In genomic region chr4:13990596-13991589, GRCh38 we compare ENCODE assay signal across 16 cellular contexts.
A peak's percentile ranks its signal among the peaks of the same experiment; 100 is the strongest.
DNase-seq lines count a peak whose midpoint lies in the region; ATAC-seq, FAIRE-seq and TF ChIP-seq lines count a peak whose summit lies in the region.
"Had no signal": no experiment of that assay in that cellular context is flagged by ENCODE, and none has a peak within 500 bp of the region (broad histone marks: within the 10 kb centered on the region; RNA-seq: fewer than 3 reads in every experiment).

No MANE protein-coding gene starts in this region.

- no peak overlapping the region for H2AFZ ChIP-seq in keratinocyte (ENCODE audit: control insufficient read depth, low read length)

- POLR2A ChIA-PET in naive thymus-derived CD8-positive, alpha-beta T cell (lab: Charles Lee): no interaction called here

- no peak for TF ChIP-seq POLR2A in body of pancreas (IDR thresholded peaks at IDR 0.05)

- dilution Hi-C loops in keratinocyte (cut with MboI; ENCODE audit: extremely low pct_ligation_motif_present, low sequenced_read_pairs): no loop called here

- no peaks in the 10 kb centered on the region for H4K20me1 ChIP-seq in keratinocyte (ENCODE audit: control insufficient read depth, extremely low read depth, insufficient read depth, low read length)

- H3K4me2 ChIP-seq in keratinocyte (ENCODE audit: control insufficient read depth, extremely low read depth, insufficient read depth, low read depth, low read length): no peak overlapping the region

- H3K27ac Mint-ChIP-seq in HFFc6: no peak overlapping the region
- H3K27ac Mint-ChIP-seq in naive thymus-derived CD8-positive, alpha-beta T cell: no peak overlapping the region
- H3K27ac Mint-ChIP-seq: activated T-helper 2 cell treated with anti-CD3 and anti-CD28 coated beads, Interferon-gamma antibody, Interleukin-2, Interleukin-4, amounts not matched to agents 10 μg/mL and 5 μg/mL and 100 μg/mL, durations not matched to agents 14 hours and 24 hours and 36 hours had no signal

- peaks cover 51% of the 10 kb centered on the region for H3K4me1 Mint-ChIP-seq in HFFc6 (ENCODE audit: low read depth)
- H3K4me1 Mint-ChIP-seq in naive thymus-derived CD8-positive, alpha-beta T cell: no peaks in the 10 kb centered on the region

- H3K4me1 ChIP-seq in body of pancreas: peaks cover 52% of the 10 kb centered on the region
- H3K4me1 ChIP-seq in keratinocyte (ENCODE audit: control insufficient read depth, extremely low read depth, insufficient read depth, low read length): peaks cover 23% of the 10 kb centered on the region

- no peak for TF ChIP-seq CTCF in body of pancreas (IDR thresholded peaks at IDR 0.05)
- no peak for TF ChIP-seq CTCF in keratinocyte (optimal IDR thresholded peaks at IDR 0.05 in 1 of 3, IDR thresholded peaks at IDR 0.05 in 1 of 3, conservative IDR thresholded peaks at IDR 0.05 in 1 of 3; ENCODE audit: extremely low read depth in 1 of 3, insufficient read depth in 2 of 3, low read length in 3 of 3)
- no peak for TF ChIP-seq CTCF in HFFc6 (IDR thresholded peaks at IDR 0.05)

- intact Hi-C loops in body of pancreas (cut with DNase I): no loop called here

- H3K9me3 Mint-ChIP-seq in HFFc6: no peaks in the 10 kb centered on the region
- H3K9me3 Mint-ChIP-seq in naive thymus-derived CD8-positive, alpha-beta T cell: no peaks in the 10 kb centered on the region
- H3K9me3 Mint-ChIP-seq: activated T-helper 2 cell treated with anti-CD3 and anti-CD28 coated beads, Interferon-gamma antibody, Interleukin-2, Interleukin-4, amounts not matched to agents 10 μg/mL and 5 μg/mL and 100 μg/mL, durations not matched to agents 14 hours and 24 hours and 36 hours had no signal

- H3K9me1 ChIP-seq in keratinocyte (ENCODE audit: control insufficient read depth, extremely low read depth, insufficient read depth, low read length): no peaks in the 10 kb centered on the region

- peak; percentile 67 for DNase-seq in HK-2 (ENCODE audit: unreplicated experiment)
- DNase-seq in body of pancreas: peak; percentile 51 to 72 (median 64)
- DNase-seq in keratinocyte (ENCODE audit: low read depth, low spot score): no peak
- DNase-seq in retina: peak; percentile 56
- no peak for DNase-seq in HFFc6
- no peak for DNase-seq in stimulated activated CD4-positive, alpha-beta T cell treated with anti-CD3 and anti-CD28 coated beads, Interleukin-2, amount 100 ng/mL, for 48 hours
- DNase-seq in SHP77 (lab: John Stamatoyannopoulos, UW): no peak
- DNase-seq in naive thymus-derived CD8-positive, alpha-beta T cell: no peak
- DNase-seq: activated CD4-positive, alpha-beta T cell treated with anti-CD3 and anti-CD28 coated beads, Interleukin-2, amount 50 U/mL, for 48 hours; hippocampal formation; midbrain; NCI-H510A; Peyer's patch had no signal

- H3K27ac ChIP-seq in body of pancreas (peak overlapping the region in 3 of 4 donors; percentile 42 to 79 (median 73)), keratinocyte (ENCODE audit: control insufficient read depth, insufficient read depth, low read length) (no peak overlapping the region)
- H3K27ac ChIP-seq: C4-2B had no signal

- 2 to 9% methylated on average over 4 of the region's 4 CpGs for WGBS in body of pancreas, 2 donors

- H3K27me3 ChIP-seq in body of pancreas (no peaks in the 10 kb centered on the region), keratinocyte (ENCODE audit: control insufficient read depth, extremely low read depth, insufficient read depth, low read length) (peaks cover 6% of the 10 kb centered on the region)
- H3K27me3 ChIP-seq: Peyer's patch had no signal

- H3K9me3 ChIP-seq in body of pancreas: no peaks in the 10 kb centered on the region
- no peaks in the 10 kb centered on the region for H3K9me3 ChIP-seq in keratinocyte (ENCODE audit: control insufficient read depth, low read depth, low read length)
- H3K9me3 ChIP-seq: Peyer's patch had no signal

- no peaks in the 10 kb centered on the region for H3K79me2 ChIP-seq in keratinocyte (ENCODE audit: control insufficient read depth, insufficient read depth, low read length)

- FAIRE-seq in keratinocyte (lab: Jason Lieb, UNC): peak; percentile 48

- ATAC-seq in body of pancreas: peak; percentile 78
- ATAC-seq in naive thymus-derived CD8-positive, alpha-beta T cell: no peak
- ATAC-seq: HCT116 had no signal

- no peaks in the 10 kb centered on the region for H3K36me3 ChIP-seq in body of pancreas (replicated peaks in 1 of 2; ENCODE audit: insufficient read depth in 1 of 2, low read depth in 2 of 2)
- no peaks in the 10 kb centered on the region for H3K36me3 ChIP-seq in keratinocyte (ENCODE audit: control insufficient read depth in 2 of 2, extremely low read depth in 1 of 2, insufficient read depth in 2 of 2, low read length in 2 of 2)
- H3K36me3 ChIP-seq: Peyer's patch had no signal

- H3K27me3 Mint-ChIP-seq in HFFc6 (ENCODE audit: insufficient read depth): peaks cover 5% of the 10 kb centered on the region; the same call in 1 of the 2 replicates
- peaks cover 0 to 4% (median 0%) of the 10 kb centered on the region in 5 donors for H3K27me3 Mint-ChIP-seq in naive thymus-derived CD8-positive, alpha-beta T cell

- no peak overlapping the region for H3K4me3 Mint-ChIP-seq in HFFc6
- H3K4me3 Mint-ChIP-seq in naive thymus-derived CD8-positive, alpha-beta T cell: no peak overlapping the region

- H3K36me3 Mint-ChIP-seq in HFFc6 (ENCODE audit: low read depth): no peaks in the 10 kb centered on the region
- no peaks in the 10 kb centered on the region for H3K36me3 Mint-ChIP-seq in naive thymus-derived CD8-positive, alpha-beta T cell

- H3K9ac ChIP-seq in keratinocyte (ENCODE audit: control insufficient read depth, extremely low read depth, insufficient read depth, low read length): no peak overlapping the region

- H3K4me3 ChIP-seq in body of pancreas: no peak overlapping the region
- H3K4me3 ChIP-seq in keratinocyte (ENCODE audit: control insufficient read depth in 2 of 3, extremely low read depth in 1 of 3, insufficient read depth in 2 of 3, low read depth in 1 of 3, low read length in 3 of 3): no peak overlapping the region
- H3K4me3 ChIP-seq: Peyer's patch had no signal

Comparison
In these comparisons a context has a peak if more than half of its experiments do, and no peak if none do; other contexts are left out.
1. DNase-seq: peak in HK-2 (single experiment), body of pancreas (4 of 4) and retina (single experiment); none in keratinocyte (single experiment), HFFc6 (single experiment), stimulated activated CD4-positive, alpha-beta T cell treated with anti-CD3 and anti-CD28 coated beads, Interleukin-2, amount 100 ng/mL, for 48 hours (0 of 2), SHP77 (0 of 2) and naive thymus-derived CD8-positive, alpha-beta T cell (0 of 10).